Comparison of ENCODE assay signal across 8 cellular contexts in the genomic region with DNA sequence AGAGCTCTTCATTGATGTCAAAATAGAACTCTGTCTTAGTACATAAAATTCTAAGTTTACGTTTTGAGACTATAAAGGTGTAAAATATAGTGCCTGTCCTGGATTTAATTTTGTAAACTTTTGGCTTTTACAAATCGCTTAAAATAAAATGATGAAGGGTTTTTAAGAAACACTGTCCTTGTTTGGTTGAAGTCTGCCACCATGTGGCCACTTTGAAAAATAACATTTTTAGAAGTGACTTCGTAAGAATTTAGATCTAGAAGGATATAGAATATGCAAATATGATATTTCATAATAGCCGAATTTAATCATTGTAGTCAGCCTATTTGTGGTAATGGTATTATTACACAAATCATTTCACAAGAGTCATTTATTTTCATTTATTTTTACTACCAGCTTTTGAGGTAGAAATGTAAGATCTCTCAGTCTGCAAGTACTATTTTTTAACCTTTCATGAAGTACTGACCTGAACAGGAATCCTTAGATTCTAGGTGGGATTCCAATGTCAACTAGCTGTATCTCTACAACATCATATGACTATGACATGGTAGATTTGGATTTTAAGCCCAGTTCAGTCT. TPM values are rescaled to one million over a fixed set of nuclear protein-coding genes. Genes with fewer than 3 reads are reported as not detected.
A peak's percentile ranks its signal among the peaks of the same experiment; 100 is the strongest.
DNase-seq lines count a peak whose midpoint lies in the region; ATAC-seq and TF ChIP-seq lines count a peak whose summit lies in the region.

No MANE protein-coding gene starts in this region.

- H3K9me2 ChIP-seq in PC-9 (ENCODE audit: insufficient read depth), result no peaks in the 10 kb centered on the region

- POLR2A ChIA-PET in PC-9 (lab: Charles Lee; ENCODE audit: unreplicated experiment), result no interaction called here

- DNase-seq in Daoy (ENCODE audit: low read depth) (peak; percentile 4), PC-9 (peak in 1 of 2 experiments; percentile 60), fibroblast of peridontal ligament (ENCODE audit: extremely low read depth) (peak; percentile 67), spleen (no peak), COLO668 (lab: John Stamatoyannopoulos, UW; ENCODE audit: unreplicated experiment) (no peak)
- DNase-seq in activated CD4-positive, CD25-positive, alpha-beta regulatory T cell treated with anti-CD3 and anti-CD28 coated beads, Interleukin-2, amount 50 U/mL, for 72 hours, result no peak
- DNase-seq in stimulated activated CD4-positive, alpha-beta T cell treated with anti-CD3 and anti-CD28 coated beads, Interleukin-4, amount 100 ng/mL, for 4 hours, result no peak

- H3K4me3 ChIP-seq in PC-9, result no peak overlapping the region
- H3K4me3 ChIP-seq in spleen, result no peak overlapping the region

- H3K4me1 ChIP-seq in PC-9 (replicated peaks; ENCODE audit: insufficient read depth) (no peaks in the 10 kb centered on the region), spleen (no peaks in the 10 kb centered on the region)

- no peaks in the 10 kb centered on the region for H3F3A ChIP-seq in PC-9 (ENCODE audit: insufficient read depth, low read depth)

- H4K20me1 ChIP-seq in PC-9 (ENCODE audit: insufficient read depth), result no peaks in the 10 kb centered on the region

- TF ChIP-seq CTCF in PC-9 (conservative IDR thresholded peaks at IDR 0.05), result peak; percentile 89
- TF ChIP-seq CTCF in spleen (IDR thresholded peaks at IDR 0.05 in 8 of 11, conservative IDR thresholded peaks at IDR 0.05 in 3 of 11), result peak in 6 of 11 experiments; percentile 8 to 34 (median 25)

- no peak for TF ChIP-seq POLR2A in spleen (IDR thresholded peaks at IDR 0.05)

- BruUV-seq in PC-9 (replicated peaks; lab: Mats Ljungman, UMichigan), result no TSS peak

- H3K4me2 ChIP-seq in PC-9, result no peak overlapping the region

- H3K27ac ChIP-seq in PC-9, result no peak overlapping the region
- no peak overlapping the region for H3K27ac ChIP-seq in spleen

- intact Hi-C loops in PC-9 (cut with micrococcal nuclease; ENCODE audit: unreplicated experiment), result loop anchor here (1.0 to 10.0 kb wide), 3 partner anchors 571 to 1169 kb away; a partner anchor contains a TSS
- intact Hi-C loops in spleen (cut with DNase I; ENCODE audit: low total_unique reads), result no loop called here

- H3K79me2 ChIP-seq in PC-9 (ENCODE audit: low read depth), result no peaks in the 10 kb centered on the region

- no peaks in the 10 kb centered on the region for H3K27me3 ChIP-seq in PC-9 (ENCODE audit: insufficient read depth, low read depth)
- no peaks in the 10 kb centered on the region for H3K27me3 ChIP-seq in spleen (replicated peaks in 1 of 7)

- H2AFZ ChIP-seq in PC-9, result no peak overlapping the region

- no peaks in the 10 kb centered on the region for H3K9me3 ChIP-seq in PC-9 (ENCODE audit: insufficient read depth, low read depth)
- peaks cover 0 to 5% (median 0%) of the 10 kb centered on the region in 8 donors for H3K9me3 ChIP-seq in spleen

- ATAC-seq in GM21723 (IDR thresholded peaks at IDR 0.05; ENCODE audit: unreplicated experiment), result peak; percentile 60

- 2 to 4% (median 3%) methylated on average over 4 of the region's 4 CpGs for WGBS in spleen, 5 donors

- CTCF ChIA-PET in PC-9 (lab: Charles Lee), result no interaction called here

- no peaks in the 10 kb centered on the region for H3K36me3 ChIP-seq in PC-9 (ENCODE audit: low read depth)
- H3K36me3 ChIP-seq in spleen, result no peaks in the 10 kb centered on the region

RNA-seq across cellular contexts. Expression of a gene that starts 31.0 kb away (rescaled TPM):
- total RNA-seq in Daoy (2014; rRNA removed; shearing (Covaris generic)), result 0.46 and 1.0 TPM in 2 replicates
- total RNA-seq in PC-9 (2021) (4.5 and 5.5 TPM in 2 replicates), spleen (10 to 100 TPM; 11.2 to 41.2 (median 26.6) TPM)
- polyA plus RNA-seq in spleen, result under 1 TPM; 0.24 to 0.90 (median 0.41) TPM

Comparison
In these comparisons a context has a peak if more than half of its experiments do, and no peak if none do; other contexts are left out.
1. DNase-seq: peak in Daoy (single experiment) and fibroblast of peridontal ligament (single experiment); none in spleen (single experiment), activated CD4-positive, CD25-positive, alpha-beta regulatory T cell treated with anti-CD3 and anti-CD28 coated beads, Interleukin-2, amount 50 U/mL, for 72 hours (single experiment), COLO668 (single experiment) and stimulated activated CD4-positive, alpha-beta T cell treated with anti-CD3 and anti-CD28 coated beads, Interleukin-4, amount 100 ng/mL, for 4 hours (0 of 2).